ENCODE assay signal across 21 cellular contexts in genomic region chr3:82461049-82461889, GRCh38.
DNase-seq lines count a peak whose midpoint lies in the region; ATAC-seq and TF ChIP-seq lines count a peak whose summit lies in the region.
"Had no signal": no experiment of that assay in that cellular context is flagged by ENCODE, and none has a peak within 500 bp of the region (broad histone marks: within the 10 kb centered on the region; RNA-seq: fewer than 3 reads in every experiment).

No MANE protein-coding gene starts in this region.

- DNase-seq in GM23338 (ENCODE audit: low spot score) = peak; percentile 26
- DNase-seq in NCI-H526 treated with DMSO at 0.1 percent for 48 hours (lab: John Stamatoyannopoulos, UW) = peak; percentile 22
- DNase-seq in left kidney (ENCODE audit: low read depth, low spot score) = peak; percentile 3
- DNase-seq in neural progenitor cell (ENCODE audit: low spot score) = no peak
- no peak for DNase-seq in substantia nigra (lab: John Stamatoyannopoulos, UW)
- DNase-seq in CD1c-positive myeloid dendritic cell (ENCODE audit: extremely low spot score) = no peak
- no peak for DNase-seq in midbrain (lab: John Stamatoyannopoulos, UW)
- DNase-seq: DMS53, EL, GF-D8, KBM-7, NCI-H1092 treated with DMSO at 0.1 percent for 48 hours, NCI-H2029 treated with DMSO at 0.1 percent for 48 hours, NCI-H2171, NCI-H345, NCI-H524, OCI-M1 had no signal

- ATAC-seq in GM23338 = no peak
- ATAC-seq: A549 had no signal

- TF ChIP-seq CTCF in GM23338 (conservative IDR thresholded peaks at IDR 0.05; ENCODE audit: low read depth in 2 of 2) (no peak), neural progenitor cell (IDR thresholded peaks at IDR 0.05) (no peak)

- peaks cover 4% of the 10 kb centered on the region; the same call in 1 of the 2 replicates for H3K9me2 ChIP-seq in GM23338 (ENCODE audit: insufficient read depth)

- H3K27ac Mint-ChIP-seq in GM23338 = no peak overlapping the region
- no peak overlapping the region for H3K27ac Mint-ChIP-seq in neural progenitor cell
- H3K27ac Mint-ChIP-seq: B cell had no signal

- H3K36me3 ChIP-seq in GM23338 (ENCODE audit: insufficient read depth) (no peaks in the 10 kb centered on the region), neural progenitor cell (no peaks in the 10 kb centered on the region)
- H3K36me3 ChIP-seq: SJSA1 had no signal

- H3K4me2 ChIP-seq in GM23338 = peak overlapping the region; percentile 64
- no peak overlapping the region for H3K4me2 ChIP-seq in neural progenitor cell
- H3K4me2 ChIP-seq: A549 had no signal

- peaks cover 15% of the 10 kb centered on the region for H3K4me1 ChIP-seq in GM23338 (ENCODE audit: insufficient read depth)
- H3K4me1 ChIP-seq in neural progenitor cell = peaks cover 2% of the 10 kb centered on the region
- H3K4me1 ChIP-seq: A549, SJSA1 had no signal

- 0 out of 2 replicates have a peak overlapping the region, but pooled peaks have one; percentile 20 for H3K27ac ChIP-seq in GM23338 (ENCODE audit: low read depth)
- no peak overlapping the region for H3K27ac ChIP-seq in neural progenitor cell
- H3K27ac ChIP-seq in substantia nigra (ENCODE audit: low read depth, low read length, poor library complexity, severe bottlenecking) = no peak overlapping the region
- H3K27ac ChIP-seq: A549, SJSA1 had no signal

- H3K27me3 ChIP-seq in GM23338 (ENCODE audit: insufficient read depth) (no peaks in the 10 kb centered on the region), neural progenitor cell (no peaks in the 10 kb centered on the region)
- H3K27me3 ChIP-seq: SJSA1 had no signal

- H3K9me3 Mint-ChIP-seq in GM23338 (no peaks in the 10 kb centered on the region), neural progenitor cell (no peaks in the 10 kb centered on the region)

- H3K27me3 Mint-ChIP-seq in GM23338 (ENCODE audit: insufficient read depth, low read depth, poor library complexity) = no peaks in the 10 kb centered on the region
- no peaks in the 10 kb centered on the region for H3K27me3 Mint-ChIP-seq in neural progenitor cell (ENCODE audit: insufficient read depth, low read depth)
- H3K27me3 Mint-ChIP-seq: B cell had no signal

- H2AFZ ChIP-seq in GM23338 (peak overlapping the region; percentile 56), neural progenitor cell (replicated peaks) (peak overlapping the region; percentile 82)

- H3K4me3 ChIP-seq in GM23338 (no peak overlapping the region), neural progenitor cell (no peak overlapping the region)
- H3K4me3 ChIP-seq: A549, SJSA1 had no signal

- H4K20me1 ChIP-seq in GM23338 (replicated peaks; ENCODE audit: insufficient read depth) (no peaks in the 10 kb centered on the region), neural progenitor cell (ENCODE audit: low read depth) (no peaks in the 10 kb centered on the region)

- no peak overlapping the region for H3K4me3 Mint-ChIP-seq in GM23338
- no peak overlapping the region for H3K4me3 Mint-ChIP-seq in neural progenitor cell
- H3K4me3 Mint-ChIP-seq: B cell, CD14-positive monocyte had no signal

- no peak overlapping the region for H3K9ac ChIP-seq in neural progenitor cell

- no peaks in the 10 kb centered on the region for H3F3A ChIP-seq in GM23338 (replicated peaks; ENCODE audit: low read depth)
- H3F3A ChIP-seq in neural progenitor cell (ENCODE audit: low read depth) = no peaks in the 10 kb centered on the region

- H3K79me2 ChIP-seq in GM23338 (replicated peaks; ENCODE audit: insufficient read depth) (no peaks in the 10 kb centered on the region), neural progenitor cell (ENCODE audit: low read depth) (no peaks in the 10 kb centered on the region)

- H3K4me1 Mint-ChIP-seq in GM23338 (peaks cover 9% of the 10 kb centered on the region; the same call in 2 of the 3 replicates), neural progenitor cell (peaks cover 4% of the 10 kb centered on the region)
- H3K4me1 Mint-ChIP-seq: B cell, CD14-positive monocyte had no signal

- H3K36me3 Mint-ChIP-seq in GM23338 (ENCODE audit: low read depth) (no peaks in the 10 kb centered on the region; the same call in 2 of the 3 replicates), neural progenitor cell (no peaks in the 10 kb centered on the region)
- H3K36me3 Mint-ChIP-seq: CD14-positive monocyte had no signal

- H3K9me3 ChIP-seq in neural progenitor cell (ENCODE audit: low read depth) = no peaks in the 10 kb centered on the region
- H3K9me3 ChIP-seq: A549, SJSA1 had no signal

TF ChIP-seq in GM23338, 12 proteins besides CTCF, POLR2A, EP300 and RAD21 (continues in another document):
- TF ChIP-seq JUNB (IDR thresholded peaks at IDR 0.05; ENCODE audit: unreplicated experiment) (no peak), CREB1 (CRISPR knock-in tag; IDR thresholded peaks at IDR 0.05; ENCODE audit: low read depth) (no peak), REST (IDR thresholded peaks at IDR 0.05; ENCODE audit: unreplicated experiment) (no peak)

Comparison
In these comparisons a context has a peak if more than half of its experiments do, and no peak if none do; other contexts are left out.
1. DNase-seq: peak in GM23338 (single experiment), NCI-H526 treated with DMSO at 0.1 percent for 48 hours (single experiment) and left kidney (single experiment); none in neural progenitor cell (single experiment), substantia nigra (0 of 49), CD1c-positive myeloid dendritic cell (single experiment) and midbrain (single experiment).